In genomic region chr21:25240974-25241373, GRCh38 we compare ENCODE assay signal across 27 cellular contexts.
"Had no signal": no experiment of that assay in that cellular context is flagged by ENCODE, and none has a peak within 500 bp of the region (broad histone marks: within the 10 kb centered on the region; RNA-seq: fewer than 3 reads in every experiment).

No MANE protein-coding gene starts in this region.

- H3K4me1 Mint-ChIP-seq: activated CD4-positive, alpha-beta T cell treated with anti-CD3 and anti-CD28 coated beads for 36 hours; activated naive CD8-positive, alpha-beta T cell treated with anti-CD3 and anti-CD28 coated beads for 36 hours; nephron had no signal

- H3K27ac Mint-ChIP-seq: activated CD4-positive, alpha-beta T cell treated with anti-CD3 and anti-CD28 coated beads for 36 hours; activated naive CD4-positive, alpha-beta T cell treated with anti-CD3 and anti-CD28 coated beads for 36 hours; activated naive CD8-positive, alpha-beta T cell treated with anti-CD3 and anti-CD28 coated beads for 36 hours; activated T-helper 1 cell treated with anti-CD3 and anti-CD28 coated beads, Interleukin-12 subunit alpha, Interleukin-12 subunit beta, Interleukin-2, Interleukin-4 antibody, amounts not matched to agents 30 ng/mL and 10 ng/mL and 1 ng/mL, durations not matched to agents 14 hours and 24 hours and 36 hours; immature natural killer cell; nephron had no signal

- H3K36me3 ChIP-seq: adrenal gland, esophagus muscularis mucosa, heart left ventricle, tibial nerve had no signal

- H3K4me3 Mint-ChIP-seq: activated CD4-positive, alpha-beta T cell treated with anti-CD3 and anti-CD28 coated beads for 36 hours; activated naive CD4-positive, alpha-beta T cell treated with anti-CD3 and anti-CD28 coated beads for 36 hours; activated naive CD8-positive, alpha-beta T cell treated with anti-CD3 and anti-CD28 coated beads for 36 hours; activated T-helper 1 cell treated with anti-CD3 and anti-CD28 coated beads, Interleukin-12 subunit alpha, Interleukin-12 subunit beta, Interleukin-2, Interleukin-4 antibody, amounts not matched to agents 30 ng/mL and 10 ng/mL and 1 ng/mL, durations not matched to agents 14 hours and 24 hours and 36 hours; immature natural killer cell; nephron had no signal

- ATAC-seq: activated CD4-positive, alpha-beta T cell treated with anti-CD3 and anti-CD28 coated beads for 36 hours; body of pancreas; foreskin keratinocyte; heart left ventricle; mucosa of descending colon; right cardiac atrium had no signal

- DNase-seq: activated CD4-positive, alpha-beta T cell treated with anti-CD3 and anti-CD28 coated beads for 36 hours; activated CD4-positive, alpha-beta T cell treated with anti-CD3 and anti-CD28 coated beads, Interleukin-2, amount 50 U/mL, for 4 hours; activated CD4-positive, CD25-positive, alpha-beta regulatory T cell; activated CD8-positive, alpha-beta memory T cell treated with anti-CD3 and anti-CD28 coated beads for 24 hours; activated effector memory CD4-positive, alpha-beta T cell treated with anti-CD3 and anti-CD28 coated beads, Interleukin-2, amount 50 U/mL, for 16 hours; activated naive CD4-positive, alpha-beta T cell treated with anti-CD3 and anti-CD28 coated beads for 36 hours; activated naive CD8-positive, alpha-beta T cell treated with anti-CD3 and anti-CD28 coated beads for 36 hours; adrenal gland; aorta; body of pancreas; dermis blood vessel endothelial cell; effector CD4-positive, alpha-beta T cell; foreskin keratinocyte; heart left ventricle; hypothalamus; immature natural killer cell; kidney; mucosa of descending colon; posterior cingulate gyrus; right cardiac atrium; stimulated activated CD4-positive, alpha-beta T cell treated with anti-CD3 and anti-CD28 coated beads, Interleukin-15, amount 100 ng/mL, for 24 hours; stimulated activated CD4-positive, alpha-beta T cell treated with anti-CD3 and anti-CD28 coated beads, Interleukin-2, amount 100 ng/mL, for 24 hours; stimulated activated naive CD4-positive, alpha-beta T cell treated with Interleukin-2 at 50 U/mL for 16 hours had no signal

- H3K4me3 ChIP-seq: adrenal gland, body of pancreas, esophagus muscularis mucosa, heart left ventricle, mucosa of descending colon, tibial nerve had no signal

- H3K27me3 Mint-ChIP-seq: activated CD4-positive, alpha-beta T cell treated with anti-CD3 and anti-CD28 coated beads for 36 hours; activated naive CD8-positive, alpha-beta T cell treated with anti-CD3 and anti-CD28 coated beads for 36 hours had no signal

- H3K4me1 ChIP-seq: adrenal gland, body of pancreas, esophagus muscularis mucosa, foreskin keratinocyte, heart left ventricle, tibial nerve had no signal

- FAIRE-seq: kidney had no signal

- H3K27ac ChIP-seq: adrenal gland, body of pancreas, esophagus muscularis mucosa, foreskin keratinocyte, heart left ventricle, tibial nerve had no signal

- H3K27me3 ChIP-seq: adrenal gland, body of pancreas, esophagus muscularis mucosa, foreskin keratinocyte, heart left ventricle, tibial nerve had no signal
